1 cellular context compared by ENCODE assay signal in genomic region chr2:112728029-112728362, GRCh38.
TF ChIP-seq lines count a peak whose summit lies in the region.

No MANE protein-coding gene starts in this region.

TF ChIP-seq in K562, 482 proteins besides CTCF, POLR2A, EP300 and RAD21 (continued from another document):
- TF ChIP-seq ZFP36 (IDR thresholded peaks at IDR 0.05; ENCODE audit: low read depth, low read length, partially characterized antibody) (no peak), POLR2G (IDR thresholded peaks at IDR 0.05; ENCODE audit: low read depth, low read length) (no peak), SNIP1 (IDR thresholded peaks at IDR 0.05; ENCODE audit: low read depth) (no peak), E2F3 (CRISPR knock-in tag; IDR thresholded peaks at IDR 0.05) (no peak), NR3C1 (CRISPR knock-in tag; IDR thresholded peaks at IDR 0.05) (no peak), ZNF57 (CRISPR knock-in tag; IDR thresholded peaks at IDR 0.05) (no peak), CCNT2 (IDR thresholded peaks at IDR 0.05; ENCODE audit: borderline replicate concordance, extremely low read depth, insufficient read length, low read depth, low read length) (no peak), ZNF785 (CRISPR knock-in tag; IDR thresholded peaks at IDR 0.05) (no peak), MGA (IDR thresholded peaks at IDR 0.05) (no peak), POLR2AphosphoS5 (IDR thresholded peaks at IDR 0.05; ENCODE audit: control insufficient read depth, insufficient read depth, low read depth, low read length) (peak; percentile 50; the same call in 1 of the 2 replicates), MNT (conservative IDR thresholded peaks at IDR 0.05) (peak in 1 of 2 experiments; percentile 56; a peak in 1 of 4 replicates), ARHGAP35 (IDR thresholded peaks at IDR 0.05; ENCODE audit: partially characterized antibody) (no peak), HMGXB4 (CRISPR knock-in tag; IDR thresholded peaks at IDR 0.05) (no peak), PHF8 (IDR thresholded peaks at IDR 0.05; ENCODE audit: borderline replicate concordance, low read length) (no peak), SMAD4 (CRISPR knock-in tag; conservative IDR thresholded peaks at IDR 0.05) (peak; percentile 65; the same call in 1 of the 2 replicates), CHD1 (IDR thresholded peaks at IDR 0.05; ENCODE audit: low read length) (no peak), PTRF (tag; IDR thresholded peaks at IDR 0.05) (no peak), ZNF224 (CRISPR knock-in tag; IDR thresholded peaks at IDR 0.05) (no peak), NFXL1 (CRISPR knock-in tag; IDR thresholded peaks at IDR 0.05) (no peak), NEUROD1 (IDR thresholded peaks at IDR 0.05; ENCODE audit: borderline replicate concordance, low read depth, low read length, partially characterized antibody) (no peak), ZNF512 (tag; IDR thresholded peaks at IDR 0.05) (no peak), XRCC4 (IDR thresholded peaks at IDR 0.05; ENCODE audit: extremely low read depth, insufficient read depth, insufficient read length) (no peak), ERF (CRISPR knock-in tag; IDR thresholded peaks at IDR 0.05) (no peak), HNRNPLL (IDR thresholded peaks at IDR 0.05; ENCODE audit: low read depth, low read length, poor library complexity, severe bottlenecking) (no peak), TAL1 (IDR thresholded peaks at IDR 0.05) (peak; percentile 74), SUPT5H (IDR thresholded peaks at IDR 0.05) (no peak), CBFA2T3 (IDR thresholded peaks at IDR 0.05) (peak; percentile 94), ZNF707 (CRISPR knock-in tag; conservative IDR thresholded peaks at IDR 0.05) (no peak), PRMT5 (CRISPR knock-in tag; IDR thresholded peaks at IDR 0.05) (no peak)
